14 cellular contexts compared by ENCODE assay signal in the genomic region with DNA sequence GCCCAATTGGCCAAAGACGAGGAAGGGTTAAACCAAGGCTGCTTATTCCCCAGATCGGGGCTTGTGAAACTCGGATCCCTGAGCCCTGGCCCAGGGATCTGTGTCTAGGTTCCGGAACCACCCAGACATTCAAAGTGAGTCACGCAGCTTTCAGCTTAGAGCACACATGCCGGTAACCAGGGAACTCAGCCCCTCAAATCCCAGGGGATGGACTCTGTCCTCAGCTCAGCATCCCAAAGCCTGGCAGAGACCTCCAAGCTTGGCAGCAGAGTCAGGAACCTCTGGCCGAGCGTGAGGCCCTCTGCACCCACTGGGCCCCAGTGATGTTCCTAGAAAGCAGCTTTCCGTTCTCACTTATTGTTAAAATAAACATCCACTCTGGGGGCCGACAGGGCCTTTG. TPM values are rescaled to one million over a fixed set of nuclear protein-coding genes. Genes with fewer than 3 reads are reported as not detected.
A peak's percentile ranks its signal among the peaks of the same experiment; 100 is the strongest.
DNase-seq lines count a peak whose midpoint lies in the region; ATAC-seq and TF ChIP-seq lines count a peak whose summit lies in the region.
"Had no signal": no experiment of that assay in that cellular context is flagged by ENCODE, and none has a peak within 500 bp of the region (broad histone marks: within the 10 kb centered on the region; RNA-seq: fewer than 3 reads in every experiment).

No MANE protein-coding gene starts in this region.

- WGBS in neuronal stem cell (ENCODE audit: extremely low coverage in 2 of 2, insufficient read length in 2 of 2, insufficient replicate concordance in 1 of 2), 2 donors, result no CpG with 5 or more reads among the region's 10 CpGs

- no peak overlapping the region for H2BK12ac ChIP-seq in neuronal stem cell (ENCODE audit: low read length)

- H3K27ac ChIP-seq in brain microvascular endothelial cell, result peak overlapping the region; percentile 68
- no peak overlapping the region for H3K27ac ChIP-seq in neuronal stem cell (replicated peaks; ENCODE audit: low read length)
- H3K27ac ChIP-seq in thoracic aorta, result peak overlapping the region; percentile 37 to 46
- H3K27ac ChIP-seq: C4-2B, left lung, SK-N-MC had no signal

- no peaks in the 10 kb centered on the region for H3K36me3 ChIP-seq in brain microvascular endothelial cell (replicated peaks)
- no peaks in the 10 kb centered on the region for H3K36me3 ChIP-seq in neuronal stem cell (replicated peaks in 1 of 2; ENCODE audit: control insufficient read depth in 2 of 2, insufficient read depth in 2 of 2, low read length in 2 of 2)
- H3K36me3 ChIP-seq in thoracic aorta, result peaks cover 7% of the 10 kb centered on the region

- no peak overlapping the region for H4K91ac ChIP-seq in neuronal stem cell (ENCODE audit: low read depth, low read length, poor library complexity)

- peaks cover 5% of the 10 kb centered on the region for H3K79me1 ChIP-seq in neuronal stem cell (ENCODE audit: low read depth, low read length)

- ATAC-seq in thoracic aorta (ENCODE audit: insufficient number of reproducible peaks, low FRiP score, low read depth) (no peak), GM21619 (IDR thresholded peaks at IDR 0.05; ENCODE audit: unreplicated experiment) (no peak)

- no peak overlapping the region for H2BK120ac ChIP-seq in neuronal stem cell (ENCODE audit: low read depth, low read length)

- no peaks in the 10 kb centered on the region for H3K27me3 ChIP-seq in brain microvascular endothelial cell (replicated peaks)
- H3K27me3 ChIP-seq in neuronal stem cell (ENCODE audit: control insufficient read depth in 3 of 3, insufficient read depth in 3 of 3, low read depth in 1 of 3, low read length in 3 of 3), result no peaks in the 10 kb centered on the region
- no peaks in the 10 kb centered on the region for H3K27me3 ChIP-seq in thoracic aorta (replicated peaks; ENCODE audit: insufficient read depth)
- H3K27me3 ChIP-seq: left lung had no signal

- DNase-seq in HCEC 1CT, result peak; percentile 44
- peak; percentile 81 for DNase-seq in brain microvascular endothelial cell
- no peak for DNase-seq in neuronal stem cell (ENCODE audit: low spot score)
- DNase-seq in thoracic aorta (ENCODE audit: low spot score), result peak; percentile 62
- DNase-seq in NCI-H1105 (lab: John Stamatoyannopoulos, UW), result no peak
- no peak for DNase-seq in DMS79 treated with DMSO at 0.1 percent for 48 hours (lab: John Stamatoyannopoulos, UW)
- DNase-seq: activated CD4-positive, alpha-beta T cell treated with anti-CD3 and anti-CD28 coated beads, Interleukin-2, amount 50 U/mL, for 1 hour; activated naive CD4-positive, alpha-beta T cell treated with Interleukin-2 at 50 U/mL for 16 hours; DND-41; left lung; stimulated activated CD4-positive, alpha-beta T cell treated with anti-CD3 and anti-CD28 coated beads, Interleukin-1b, Interleukin-23, amount 100 ng/mL, for 48 hours had no signal

- no peak overlapping the region for H3K4me2 ChIP-seq in neuronal stem cell (ENCODE audit: insufficient read depth, low read length, poor library complexity, severe bottlenecking)

- H2AK5ac ChIP-seq in neuronal stem cell (ENCODE audit: low read depth, low read length), result no peak overlapping the region

- no peak overlapping the region for H3K18ac ChIP-seq in neuronal stem cell (ENCODE audit: low read length)

- H3K4me1 ChIP-seq in neuronal stem cell (ENCODE audit: control insufficient read depth in 2 of 2, insufficient read depth in 1 of 2, low read depth in 1 of 2, low read length in 2 of 2) (peaks cover 7 to 13% of the 10 kb centered on the region in 2 donors), thoracic aorta (ENCODE audit: control insufficient read depth in 1 of 2, low read depth in 2 of 2) (peaks cover 10 to 37% of the 10 kb centered on the region in 2 donors)

- no peak overlapping the region for H2AFZ ChIP-seq in neuronal stem cell (ENCODE audit: low read length)

- H2BK15ac ChIP-seq in neuronal stem cell (ENCODE audit: low read length), result no peak overlapping the region

- no peak overlapping the region for H3K4ac ChIP-seq in neuronal stem cell (ENCODE audit: low read length)

- H3K9me3 ChIP-seq in neuronal stem cell (replicated peaks in 1 of 2; ENCODE audit: control insufficient read depth in 2 of 2, insufficient read depth in 1 of 2, low read depth in 1 of 2, low read length in 2 of 2) (peaks cover 7 to 13% of the 10 kb centered on the region in 2 donors), thoracic aorta (no peaks in the 10 kb centered on the region)
- H3K9me3 ChIP-seq: left lung had no signal

- no peak overlapping the region for H2BK5ac ChIP-seq in neuronal stem cell (ENCODE audit: low read length)

- H3K14ac ChIP-seq in neuronal stem cell (ENCODE audit: low read length), result no peak overlapping the region

- in situ Hi-C loops in brain microvascular endothelial cell (cut with HindIII; ENCODE audit: low pct_ligation_motif_present, low sequenced_read_pairs), result no loop called here

- no peak overlapping the region for H3K23ac ChIP-seq in neuronal stem cell (ENCODE audit: low read depth, low read length, poor library complexity)

- H3K9ac ChIP-seq in neuronal stem cell (ENCODE audit: low read depth, low read length, poor library complexity), result no peak overlapping the region

- peak overlapping the region; percentile 6 for H4K8ac ChIP-seq in neuronal stem cell (ENCODE audit: low read depth, low read length)

- H3K4me3 ChIP-seq in brain microvascular endothelial cell (ENCODE audit: low read depth, low read length) (no peak overlapping the region), neuronal stem cell (ENCODE audit: low read length in 2 of 2) (no peak overlapping the region), thoracic aorta (no peak overlapping the region)
- H3K4me3 ChIP-seq: left lung, SK-N-MC had no signal

- TF ChIP-seq CTCF in brain microvascular endothelial cell (IDR thresholded peaks at IDR 0.05; ENCODE audit: low read depth, low read length, missing control alignments) (no peak), thoracic aorta (IDR thresholded peaks at IDR 0.05) (no peak)

RNA-seq across cellular contexts. Expression of gene PNPLA7, which starts 5.1 kb away (rescaled TPM):
- 0.38 TPM for polyA plus RNA-seq in neuronal stem cell (2013, experiment 1 of 2)
- polyA plus RNA-seq in neuronal stem cell (2013, experiment 2 of 2), result 0.29 TPM
- 10 to 100 TPM; 12.7 to 21.4 TPM for total RNA-seq in thoracic aorta

RNA-seq across cellular contexts. Expression of gene MRPL41, which starts 6.6 kb away (rescaled TPM):
- 39.7 TPM for polyA plus RNA-seq in neuronal stem cell (2013, experiment 1 of 2)
- polyA plus RNA-seq in neuronal stem cell (2013, experiment 2 of 2), result 37.4 TPM
- total RNA-seq in thoracic aorta, result 10 to 100 TPM; 23.5 to 54.3 TPM

RNA-seq across cellular contexts. Expression of gene DPH7, which starts 33.6 kb away (rescaled TPM):
- 29.5 TPM for polyA plus RNA-seq in neuronal stem cell (2013, experiment 1 of 2)
- polyA plus RNA-seq in neuronal stem cell (2013, experiment 2 of 2), result 29.6 TPM
- 10 to 100 TPM; 36.8 to 43.7 TPM for total RNA-seq in thoracic aorta

RNA-seq across cellular contexts. Expression of gene ZMYND19, which starts 45.2 kb away (rescaled TPM):
- polyA plus RNA-seq in neuronal stem cell (2013, experiment 1 of 2), result 28.9 TPM
- polyA plus RNA-seq in neuronal stem cell (2013, experiment 2 of 2), result 28.0 TPM
- 10 to 100 TPM; 10.8 to 14.1 TPM for total RNA-seq in thoracic aorta

Comparison
In these comparisons a context has a peak if more than half of its experiments do, and no peak if none do; other contexts are left out.
1. DNase-seq: peak in HCEC 1CT (single experiment), brain microvascular endothelial cell (single experiment) and thoracic aorta (single experiment); none in neuronal stem cell (single experiment), NCI-H1105 (single experiment) and DMS79 treated with DMSO at 0.1 percent for 48 hours (single experiment).